ENCODE assay signal across 9 cellular contexts in the genomic region with DNA sequence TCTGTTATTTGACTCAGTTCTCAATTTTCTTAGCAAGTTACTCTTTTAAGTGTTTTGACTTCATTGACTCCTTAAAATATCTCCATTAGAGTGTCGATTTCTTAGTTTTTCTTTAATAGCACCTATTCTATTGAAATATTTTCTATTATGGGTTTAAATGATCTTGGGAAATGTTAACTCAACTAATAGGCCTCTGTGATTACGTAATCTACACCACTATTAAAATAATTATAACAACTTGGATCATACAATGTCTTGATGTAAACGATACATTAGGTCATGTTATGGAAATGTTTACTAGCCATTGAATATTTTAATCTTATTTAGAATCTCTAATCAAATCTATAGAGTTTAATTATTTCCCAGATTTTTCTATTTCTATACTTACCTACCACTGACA.
"Had no signal": no experiment of that assay in that cellular context is flagged by ENCODE, and none has a peak within 500 bp of the region (broad histone marks: within the 10 kb centered on the region; RNA-seq: fewer than 3 reads in every experiment).

No MANE protein-coding gene starts in this region.

- H3K27ac ChIP-seq: GM23248, KMS-11 had no signal

- ATAC-seq: HCT116 had no signal

- FAIRE-seq: H54, HTR-8/SVneo had no signal

- H3K36me3 ChIP-seq: HAP-1 had no signal

- H3K9me3 ChIP-seq: HAP-1 had no signal

- H3K9ac ChIP-seq: GM23248, KMS-11 had no signal

- DNase-seq: GM23248, GOT3, HFFc6, KBM-7 had no signal

- H3K4me2 ChIP-seq: KMS-11 had no signal

- H2AFZ ChIP-seq: GM23248 had no signal

- H3K4me1 ChIP-seq: HAP-1 had no signal

- H3K4me3 ChIP-seq: GM23248, HAP-1 had no signal
